ENCODE assay signal across 11 cellular contexts in genomic region chr10:35208949-35209613, GRCh38.
DNase-seq lines count a peak whose midpoint lies in the region; ATAC-seq and TF ChIP-seq lines count a peak whose summit lies in the region.
"Had no signal": no experiment of that assay in that cellular context is flagged by ENCODE, and none has a peak within 500 bp of the region (broad histone marks: within the 10 kb centered on the region; RNA-seq: fewer than 3 reads in every experiment).

No MANE protein-coding gene starts in this region.

- H3K27me3 ChIP-seq in CD4-positive, alpha-beta T cell (ENCODE audit: control insufficient read depth, insufficient read depth, low read length), result no peaks in the 10 kb centered on the region
- H3K27me3 ChIP-seq in thyroid gland (no peaks in the 10 kb centered on the region), upper lobe of left lung (no peaks in the 10 kb centered on the region)

- ATAC-seq in CD4-positive, alpha-beta T cell (ENCODE audit: poor library complexity), result no peak
- ATAC-seq in GM19351 (IDR thresholded peaks at IDR 0.05; ENCODE audit: unreplicated experiment) (peak; percentile 23), HG03066 (IDR thresholded peaks at IDR 0.05; ENCODE audit: low read depth, unreplicated experiment) (peak; percentile 12), upper lobe of left lung (ENCODE audit: low FRiP score in 2 of 2) (no peak), GM19328 (IDR thresholded peaks at IDR 0.05; ENCODE audit: unreplicated experiment) (no peak)
- peak; percentile 7 for ATAC-seq in activated naive CD8-positive, alpha-beta T cell treated with anti-CD3 and anti-CD28 coated beads, Interleukin-2, amount 10 ng/mL, durations not matched to agents 7 days and 5 days (ENCODE audit: low read depth)

- no peak for TF ChIP-seq CTCF in CD4-positive, alpha-beta T cell (IDR thresholded peaks at IDR 0.05)
- TF ChIP-seq CTCF in thyroid gland (IDR thresholded peaks at IDR 0.05), result no peak
- no peak for TF ChIP-seq CTCF in upper lobe of left lung (IDR thresholded peaks at IDR 0.05)

- intact Hi-C loops in CD4-positive, alpha-beta T cell (cut with DNase I, micrococcal nuclease), result no loop called here
- intact Hi-C loops in thyroid gland (cut with DNase I), result no loop called here

- H3K9me3 Mint-ChIP-seq in CD4-positive, alpha-beta T cell, result no peaks in the 10 kb centered on the region
- H3K9me3 Mint-ChIP-seq in activated naive CD8-positive, alpha-beta T cell treated with anti-CD3 and anti-CD28 coated beads, Interleukin-2, amount 10 ng/mL, durations not matched to agents 7 days and 5 days, result no peaks in the 10 kb centered on the region

- H3K4me3 Mint-ChIP-seq in CD4-positive, alpha-beta T cell, result peak overlapping the region; percentile 36
- peak overlapping the region; percentile 81 for H3K4me3 Mint-ChIP-seq in activated naive CD8-positive, alpha-beta T cell treated with anti-CD3 and anti-CD28 coated beads, Interleukin-2, amount 10 ng/mL, durations not matched to agents 7 days and 5 days

- POLR2A ChIA-PET in CD4-positive, alpha-beta T cell (lab: Charles Lee), result interaction anchor here (1.1 to 1.5 kb wide), 2 partner anchors 14 to 83 kb away, joined by 3 read pairs; no protein-coding TSS in a partner anchor
- POLR2A ChIA-PET in activated naive CD8-positive, alpha-beta T cell treated with anti-CD3 and anti-CD28 coated beads, Interleukin-2, amount 10 ng/mL, durations not matched to agents 7 days and 5 days (lab: Charles Lee), result interaction anchor here (0.7 to 11.4 kb wide), 7 partner anchors 8 to 119 kb away, joined by 3 to 155 read pairs (median 10); partner anchors contain the start of gene CREM

- peaks cover 8% of the 10 kb centered on the region for H3K36me3 Mint-ChIP-seq in CD4-positive, alpha-beta T cell (ENCODE audit: low read depth)
- peaks cover 45% of the 10 kb centered on the region for H3K36me3 Mint-ChIP-seq in activated naive CD8-positive, alpha-beta T cell treated with anti-CD3 and anti-CD28 coated beads, Interleukin-2, amount 10 ng/mL, durations not matched to agents 7 days and 5 days

- TF ChIP-seq POLR2A in thyroid gland (IDR thresholded peaks at IDR 0.05) (no peak), upper lobe of left lung (IDR thresholded peaks at IDR 0.05) (no peak)

- no peak for TF ChIP-seq EP300 in upper lobe of left lung (IDR thresholded peaks at IDR 0.05)

- H3K27me3 Mint-ChIP-seq in CD4-positive, alpha-beta T cell, result no peaks in the 10 kb centered on the region
- no peaks in the 10 kb centered on the region for H3K27me3 Mint-ChIP-seq in activated naive CD8-positive, alpha-beta T cell treated with anti-CD3 and anti-CD28 coated beads, Interleukin-2, amount 10 ng/mL, durations not matched to agents 7 days and 5 days
- H3K27me3 Mint-ChIP-seq: progenitor cell of endocrine pancreas had no signal

- peaks cover 12% of the 10 kb centered on the region for H3K4me1 Mint-ChIP-seq in CD4-positive, alpha-beta T cell (ENCODE audit: low read depth)
- peaks cover 54% of the 10 kb centered on the region for H3K4me1 Mint-ChIP-seq in activated naive CD8-positive, alpha-beta T cell treated with anti-CD3 and anti-CD28 coated beads, Interleukin-2, amount 10 ng/mL, durations not matched to agents 7 days and 5 days

- H3K4me1 ChIP-seq in thyroid gland (no peaks in the 10 kb centered on the region), upper lobe of left lung (peaks cover 0 to 4% (median 0%) of the 10 kb centered on the region in 4 donors)
- H3K4me1 ChIP-seq: Caco-2 had no signal

- CTCF ChIA-PET in CD4-positive, alpha-beta T cell (lab: Charles Lee), result interaction anchor here (2.6 kb wide), 1 partner anchor 13 kb away, joined by 7 read pairs; no protein-coding TSS in a partner anchor

- H3K36me3 ChIP-seq in thyroid gland (no peaks in the 10 kb centered on the region), upper lobe of left lung (peaks cover 0 to 11% (median 2%) of the 10 kb centered on the region in 4 donors)

- 67 to 75% methylated on average over 7 of the region's 7 CpGs for WGBS in thyroid gland, 2 donors
- WGBS in upper lobe of left lung, 2 donors, result 75 to 80% methylated on average over 7 of the region's 7 CpGs

- no peak overlapping the region for H3K27ac ChIP-seq in CD4-positive, alpha-beta T cell (ENCODE audit: low read depth, low read length)
- H3K27ac ChIP-seq in thyroid gland (no peak overlapping the region), upper lobe of left lung (no peak overlapping the region)

- DNase-seq in CD4-positive, alpha-beta T cell, result no peak
- no peak for DNase-seq in activated naive CD8-positive, alpha-beta T cell treated with anti-CD3 and anti-CD28 coated beads, Interleukin-2, amount 10 ng/mL, durations not matched to agents 7 days and 5 days
- DNase-seq in DMS153 (lab: John Stamatoyannopoulos, UW) (no peak), thyroid gland (no peak), upper lobe of left lung (no peak)
- DNase-seq: Caco-2, KBM-7 had no signal

- H3K9me3 ChIP-seq in CD4-positive, alpha-beta T cell (ENCODE audit: control insufficient read depth, low read length), result no peaks in the 10 kb centered on the region
- H3K9me3 ChIP-seq in thyroid gland, result no peaks in the 10 kb centered on the region
- H3K9me3 ChIP-seq in upper lobe of left lung, result no peaks in the 10 kb centered on the region
- H3K9me3 ChIP-seq: Caco-2 had no signal

- H3K27ac Mint-ChIP-seq in CD4-positive, alpha-beta T cell, result peak overlapping the region; percentile 78
- peak overlapping the region; percentile 94 for H3K27ac Mint-ChIP-seq in activated naive CD8-positive, alpha-beta T cell treated with anti-CD3 and anti-CD28 coated beads, Interleukin-2, amount 10 ng/mL, durations not matched to agents 7 days and 5 days
- H3K27ac Mint-ChIP-seq: progenitor cell of endocrine pancreas had no signal

- H3K4me3 ChIP-seq in thyroid gland (replicated peaks in 1 of 3), result no peak overlapping the region
- no peak overlapping the region for H3K4me3 ChIP-seq in upper lobe of left lung

Comparison
In these comparisons a context has a peak if more than half of its experiments do, and no peak if none do; other contexts are left out.
1. ATAC-seq: peak in GM19351 (single experiment), HG03066 (single experiment) and activated naive CD8-positive, alpha-beta T cell treated with anti-CD3 and anti-CD28 coated beads, Interleukin-2, amount 10 ng/mL, durations not matched to agents 7 days and 5 days (single experiment); none in CD4-positive, alpha-beta T cell (single experiment), upper lobe of left lung (0 of 2) and GM19328 (single experiment).